1 cellular context compared by ENCODE assay signal in the genomic region with DNA sequence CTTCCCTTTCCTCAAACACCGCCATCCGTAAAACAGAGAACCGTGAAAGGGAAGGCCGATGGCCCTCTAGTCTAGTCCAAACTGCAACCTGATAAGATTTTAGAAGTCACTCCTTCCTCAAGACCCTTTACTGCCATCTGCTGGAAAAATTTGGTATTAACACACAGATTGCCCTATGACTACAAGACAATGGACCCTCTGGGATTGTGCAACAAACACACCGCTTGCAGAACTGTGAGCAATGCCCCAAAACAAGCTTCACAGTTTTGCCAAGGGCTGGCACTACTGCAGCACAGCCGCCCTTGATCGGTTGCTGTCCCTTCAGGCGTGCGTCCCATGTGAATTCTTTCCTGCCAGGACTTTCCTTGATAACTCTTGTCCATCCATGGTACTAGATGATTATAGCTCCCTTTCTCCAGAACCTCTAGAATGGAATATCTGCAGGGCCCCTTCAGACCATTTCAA.
TF ChIP-seq lines count a peak whose summit lies in the region.

No MANE protein-coding gene starts in this region.

TF ChIP-seq in HepG2, 621 proteins besides CTCF, POLR2A, EP300 and RAD21 (continued from another document and continues in another):
- TF ChIP-seq ZFY (CRISPR knock-in tag; IDR thresholded peaks at IDR 0.05), result peak; percentile 29; the same call in 1 of the 2 replicates
- TF ChIP-seq HNF4A (CRISPR knock-in tag; IDR thresholded peaks at IDR 0.05), result peak; percentile 60
- peak; percentile 53; the same call in 1 of the 2 replicates for TF ChIP-seq KAT8 (CRISPR knock-in tag; IDR thresholded peaks at IDR 0.05)
- TF ChIP-seq STAG1 (CRISPR knock-in tag; IDR thresholded peaks at IDR 0.05), result peak; percentile 96
- peak; percentile 28; the same call in 1 of the 2 replicates for TF ChIP-seq ZMYM4 (CRISPR knock-in tag; IDR thresholded peaks at IDR 0.05)
- 0 out of 2 replicates have a peak, but pooled peaks have one; percentile 25 for TF ChIP-seq ERF (CRISPR knock-in tag; IDR thresholded peaks at IDR 0.05)
- no peak for TF ChIP-seq NR1H2 (CRISPR knock-in tag; IDR thresholded peaks at IDR 0.05; ENCODE audit: borderline replicate concordance, low read depth)
- peak; percentile 31; the same call in 1 of the 2 replicates for TF ChIP-seq ZKSCAN8 (CRISPR knock-in tag; IDR thresholded peaks at IDR 0.05; ENCODE audit: borderline replicate concordance)
- no peak for TF ChIP-seq PPARG (CRISPR knock-in tag; conservative IDR thresholded peaks at IDR 0.05)
- TF ChIP-seq TP53 (CRISPR knock-in tag; conservative IDR thresholded peaks at IDR 0.05), result peak; percentile 63; the same call in 1 of the 2 replicates
- TF ChIP-seq, protein P1, sequence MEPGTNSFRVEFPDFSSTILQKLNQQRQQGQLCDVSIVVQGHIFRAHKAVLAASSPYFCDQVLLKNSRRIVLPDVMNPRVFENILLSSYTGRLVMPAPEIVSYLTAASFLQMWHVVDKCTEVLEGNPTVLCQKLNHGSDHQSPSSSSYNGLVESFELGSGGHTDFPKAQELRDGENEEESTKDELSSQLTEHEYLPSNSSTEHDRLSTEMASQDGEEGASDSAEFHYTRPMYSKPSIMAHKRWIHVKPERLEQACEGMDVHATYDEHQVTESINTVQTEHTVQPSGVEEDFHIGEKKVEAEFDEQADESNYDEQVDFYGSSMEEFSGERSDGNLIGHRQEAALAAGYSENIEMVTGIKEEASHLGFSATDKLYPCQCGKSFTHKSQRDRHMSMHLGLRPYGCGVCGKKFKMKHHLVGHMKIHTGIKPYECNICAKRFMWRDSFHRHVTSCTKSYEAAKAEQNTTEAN (CRISPR knock-in tag; conservative IDR thresholded peaks at IDR 0.05), result no peak
- peak; percentile 38; the same call in 1 of the 2 replicates for TF ChIP-seq THAP11 (CRISPR knock-in tag; IDR thresholded peaks at IDR 0.05)
- TF ChIP-seq TARDBP (CRISPR knock-in tag; IDR thresholded peaks at IDR 0.05), result 0 out of 2 replicates have a peak, but pooled peaks have one; percentile 27
- TF ChIP-seq, protein P2, sequence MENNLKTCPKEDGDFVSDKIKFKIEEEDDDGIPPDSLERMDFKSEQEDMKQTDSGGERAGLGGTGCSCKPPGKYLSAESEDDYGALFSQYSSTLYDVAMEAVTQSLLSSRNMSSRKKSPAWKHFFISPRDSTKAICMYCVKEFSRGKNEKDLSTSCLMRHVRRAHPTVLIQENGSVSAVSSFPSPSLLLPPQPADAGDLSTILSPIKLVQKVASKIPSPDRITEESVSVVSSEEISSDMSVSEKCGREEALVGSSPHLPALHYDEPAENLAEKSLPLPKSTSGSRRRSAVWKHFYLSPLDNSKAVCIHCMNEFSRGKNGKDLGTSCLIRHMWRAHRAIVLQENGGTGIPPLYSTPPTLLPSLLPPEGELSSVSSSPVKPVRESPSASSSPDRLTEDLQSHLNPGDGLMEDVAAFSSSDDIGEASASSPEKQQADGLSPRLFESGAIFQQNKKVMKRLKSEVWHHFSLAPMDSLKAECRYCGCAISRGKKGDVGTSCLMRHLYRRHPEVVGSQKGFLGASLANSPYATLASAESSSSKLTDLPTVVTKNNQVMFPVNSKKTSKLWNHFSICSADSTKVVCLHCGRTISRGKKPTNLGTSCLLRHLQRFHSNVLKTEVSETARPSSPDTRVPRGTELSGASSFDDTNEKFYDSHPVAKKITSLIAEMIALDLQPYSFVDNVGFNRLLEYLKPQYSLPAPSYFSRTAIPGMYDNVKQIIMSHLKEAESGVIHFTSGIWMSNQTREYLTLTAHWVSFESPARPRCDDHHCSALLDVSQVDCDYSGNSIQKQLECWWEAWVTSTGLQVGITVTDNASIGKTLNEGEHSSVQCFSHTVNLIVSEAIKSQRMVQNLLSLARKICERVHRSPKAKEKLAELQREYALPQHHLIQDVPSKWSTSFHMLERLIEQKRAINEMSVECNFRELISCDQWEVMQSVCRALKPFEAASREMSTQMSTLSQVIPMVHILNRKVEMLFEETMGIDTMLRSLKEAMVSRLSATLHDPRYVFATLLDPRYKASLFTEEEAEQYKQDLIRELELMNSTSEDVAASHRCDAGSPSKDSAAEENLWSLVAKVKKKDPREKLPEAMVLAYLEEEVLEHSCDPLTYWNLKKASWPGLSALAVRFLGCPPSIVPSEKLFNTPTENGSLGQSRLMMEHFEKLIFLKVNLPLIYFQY (CRISPR knock-in tag; IDR thresholded peaks at IDR 0.05; ENCODE audit: borderline replicate concordance), result no peak
- TF ChIP-seq HMGXB4 (CRISPR knock-in tag; IDR thresholded peaks at IDR 0.05; ENCODE audit: borderline replicate concordance in 1 of 2, low read depth in 1 of 2), result peak in 1 of 2 experiments; percentile 31; a peak in 1 of 4 replicates
- TF ChIP-seq, protein P3, sequence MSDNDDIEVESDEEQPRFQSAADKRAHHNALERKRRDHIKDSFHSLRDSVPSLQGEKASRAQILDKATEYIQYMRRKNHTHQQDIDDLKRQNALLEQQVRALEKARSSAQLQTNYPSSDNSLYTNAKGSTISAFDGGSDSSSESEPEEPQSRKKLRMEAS (IDR thresholded peaks at IDR 0.05), result 0 out of 2 replicates have a peak, but pooled peaks have one; percentile 15
- TF ChIP-seq ZNF331 (CRISPR knock-in tag; IDR thresholded peaks at IDR 0.05), result peak; percentile 63
- TF ChIP-seq, protein P4, sequence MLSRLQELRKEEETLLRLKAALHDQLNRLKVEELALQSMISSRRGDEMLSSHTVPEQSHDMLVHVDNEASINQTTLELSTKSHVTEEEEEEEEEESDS (CRISPR knock-in tag; IDR thresholded peaks at IDR 0.05; ENCODE audit: borderline replicate concordance), result no peak
- no peak for TF ChIP-seq AHR (CRISPR knock-in tag; IDR thresholded peaks at IDR 0.05)
- 0 out of 2 replicates have a peak, but pooled peaks have one; percentile 17 for TF ChIP-seq NR2C2 (CRISPR knock-in tag; IDR thresholded peaks at IDR 0.05; ENCODE audit: borderline replicate concordance)
- TF ChIP-seq RBAK (CRISPR knock-in tag; IDR thresholded peaks at IDR 0.05), result no peak
- TF ChIP-seq SALL2 (CRISPR knock-in tag; IDR thresholded peaks at IDR 0.05), result no peak
- peak; percentile 42 for TF ChIP-seq XRCC5 (optimal IDR thresholded peaks at IDR 0.05; ENCODE audit: low read length)
- no peak for TF ChIP-seq LCORL (IDR thresholded peaks at IDR 0.05)
- TF ChIP-seq LCORL (CRISPR knock-in tag; IDR thresholded peaks at IDR 0.05), result peak; percentile 50; the same call in 1 of the 2 replicates
- TF ChIP-seq SALL1 (CRISPR knock-in tag; IDR thresholded peaks at IDR 0.05), result peak; percentile 42; the same call in 1 of the 2 replicates
- TF ChIP-seq BRD4 (CRISPR knock-in tag; IDR thresholded peaks at IDR 0.05), result no peak
- no peak for TF ChIP-seq ZBTB38 (CRISPR knock-in tag; IDR thresholded peaks at IDR 0.05)
- TF ChIP-seq ZNF318 (CRISPR knock-in tag; IDR thresholded peaks at IDR 0.05), result 0 out of 2 replicates have a peak, but pooled peaks have one; percentile 30
- TF ChIP-seq ZNF205 (CRISPR knock-in tag; IDR thresholded peaks at IDR 0.05), result 0 out of 2 replicates have a peak, but pooled peaks have one; percentile 45
- no peak for TF ChIP-seq SOX13 (IDR thresholded peaks at IDR 0.05)
- TF ChIP-seq SOX13 (CRISPR knock-in tag; conservative IDR thresholded peaks at IDR 0.05 in 1 of 2, IDR thresholded peaks at IDR 0.05 in 1 of 2), result peak in 1 of 2 experiments; percentile 65; a peak in 2 of 4 replicates
- peak; percentile 51 for TF ChIP-seq ARID5B (CRISPR knock-in tag; IDR thresholded peaks at IDR 0.05)
- no peak for TF ChIP-seq ZNF878 (CRISPR knock-in tag; IDR thresholded peaks at IDR 0.05)
- 0 out of 2 replicates have a peak, but pooled peaks have one; percentile 10 for TF ChIP-seq KDM2A (CRISPR knock-in tag; IDR thresholded peaks at IDR 0.05; ENCODE audit: borderline replicate concordance, low read depth)
- TF ChIP-seq ZSCAN29 (CRISPR knock-in tag; conservative IDR thresholded peaks at IDR 0.05), result 0 out of 2 replicates have a peak, but pooled peaks have one; percentile 36
- no peak for TF ChIP-seq ZNF784 (CRISPR knock-in tag; IDR thresholded peaks at IDR 0.05; ENCODE audit: borderline replicate concordance)
